In the genomic region with DNA sequence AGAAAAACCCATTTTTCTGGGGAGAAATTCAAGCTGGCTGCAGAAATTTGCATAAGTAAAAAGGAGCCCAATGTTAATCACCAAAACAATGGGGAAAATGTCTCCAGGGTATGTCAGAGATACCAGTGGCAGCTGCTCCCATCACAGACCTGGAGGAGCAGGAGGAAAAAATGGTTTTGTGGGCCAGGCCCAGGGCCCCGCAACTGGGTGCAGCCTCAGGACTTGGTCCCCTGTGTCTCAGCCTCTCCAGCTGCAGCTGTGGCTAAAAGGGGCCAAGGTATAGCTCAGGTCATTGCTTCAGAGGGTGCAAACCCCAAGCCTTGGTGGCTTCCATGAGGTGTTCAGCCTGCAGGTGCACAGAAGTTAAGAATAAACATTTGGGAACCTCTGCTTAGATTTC, we compare ENCODE assay signal across 30 cellular contexts.
DNase-seq lines count a peak whose midpoint lies in the region; ATAC-seq, FAIRE-seq and TF ChIP-seq lines count a peak whose summit lies in the region.
"Had no signal": no experiment of that assay in that cellular context is flagged by ENCODE, and none has a peak within 500 bp of the region (broad histone marks: within the 10 kb centered on the region; RNA-seq: fewer than 3 reads in every experiment).

No MANE protein-coding gene starts in this region.

- no peak for TF ChIP-seq POLR2A in A549 (IDR thresholded peaks at IDR 0.05; ENCODE audit: low read length)

- POLR2A ChIA-PET in A549 (lab: Yijun Ruan, JAX) (no interaction called here), HEK293 (lab: Yijun Ruan, JAX) (no interaction called here)

- no peak for ATAC-seq in A549
- ATAC-seq: CD8-positive, alpha-beta T cell had no signal

- no peak for FAIRE-seq in A549 (lab: Jason Lieb, UNC)
- FAIRE-seq: A204.1, D721Med had no signal

- no peak for TF ChIP-seq RAD21 in A549 (conservative IDR thresholded peaks at IDR 0.05 in 1 of 2, IDR thresholded peaks at IDR 0.05 in 1 of 2)

- H3K9ac ChIP-seq in MM.1S (ENCODE audit: low read length): no peak overlapping the region
- H3K9ac ChIP-seq: BLaER1; BLaER1 treated with 17β-estradiol and CSF1 and Interleukin-3, amounts not matched to agents 10 nM and 100 nM had no signal

- H3K4me1 ChIP-seq in A549: no peaks in the 10 kb centered on the region
- no peaks in the 10 kb centered on the region for H3K4me1 ChIP-seq in HEK293 (ENCODE audit: control insufficient read depth, insufficient read depth, low read length)
- H3K4me1 ChIP-seq in MM.1S (ENCODE audit: low read length): no peaks in the 10 kb centered on the region
- H3K4me1 ChIP-seq: BE2C; BLaER1; BLaER1 treated with 17β-estradiol and CSF1 and Interleukin-3, amounts not matched to agents 10 nM and 100 nM; Caco-2 had no signal

- H3F3A ChIP-seq in MM.1S (ENCODE audit: insufficient read depth, low read length): no peaks in the 10 kb centered on the region

- no peaks in the 10 kb centered on the region for H4K20me1 ChIP-seq in MM.1S (ENCODE audit: insufficient read depth, low read length)
- H4K20me1 ChIP-seq: BLaER1; BLaER1 treated with 17β-estradiol and CSF1 and Interleukin-3, amounts not matched to agents 10 nM and 100 nM had no signal

- DNase-seq in A549 (ENCODE audit: low read depth in 1 of 2, low spot score in 1 of 2): no peak
- no peak for DNase-seq in MM.1S
- DNase-seq in midbrain (lab: John Stamatoyannopoulos, UW): no peak
- DNase-seq: 8988T; ACHN; AML-193; BE2C; C1 segment of cervical spinal cord; Caco-2; Calu3; CD4-positive, alpha-beta memory T cell; CD4-positive, alpha-beta T cell; CD4-positive, CD25-positive, alpha-beta regulatory T cell; CD8-positive, alpha-beta memory T cell; CD8-positive, alpha-beta T cell; COR-L47; DMS 273 treated with DMSO at 0.1 percent for 48 hours; DMS153; DMS53; DMS79; DMS79 treated with DMSO at 0.1 percent for 48 hours; DND-41; EL had no signal

- 0% methylated on average over 1 of the region's 1 CpG for WGBS in A549 (ENCODE audit: missing lambda C conversion rate)

- no peak overlapping the region for H3K4me2 ChIP-seq in A549
- no peak overlapping the region for H3K4me2 ChIP-seq in MM.1S (ENCODE audit: low read depth, low read length)
- H3K4me2 ChIP-seq: BLaER1; BLaER1 treated with 17β-estradiol and CSF1 and Interleukin-3, amounts not matched to agents 10 nM and 100 nM had no signal

- no peak overlapping the region for H3K4me3 ChIP-seq in A549
- H3K4me3 ChIP-seq in HEK293 (ENCODE audit: low read depth, low read length): no peak overlapping the region
- H3K4me3 ChIP-seq in MM.1S (ENCODE audit: low read length): no peak overlapping the region
- H3K4me3 ChIP-seq: BLaER1; BLaER1 treated with 17β-estradiol and CSF1 and Interleukin-3, amounts not matched to agents 10 nM and 100 nM had no signal

- no peak for TF ChIP-seq EP300 in A549 (IDR thresholded peaks at IDR 0.05)

- no peaks in the 10 kb centered on the region for H3K36me3 ChIP-seq in HEK293 (ENCODE audit: control insufficient read depth in 2 of 2, insufficient read depth in 1 of 2, low read length in 2 of 2)
- no peaks in the 10 kb centered on the region for H3K36me3 ChIP-seq in MM.1S (replicated peaks; ENCODE audit: insufficient read depth, low read length)
- H3K36me3 ChIP-seq: BE2C; BLaER1; BLaER1 treated with 17β-estradiol and CSF1 and Interleukin-3, amounts not matched to agents 10 nM and 100 nM had no signal

- no peaks in the 10 kb centered on the region for H3K27me3 ChIP-seq in MM.1S (replicated peaks; ENCODE audit: insufficient read depth, low read length)
- H3K27me3 ChIP-seq: BE2C; BLaER1; BLaER1 treated with 17β-estradiol and CSF1 and Interleukin-3, amounts not matched to agents 10 nM and 100 nM had no signal

- CTCF ChIA-PET in A549 (lab: Yijun Ruan, JAX): no interaction called here
- CTCF ChIA-PET in HEK293 (lab: Yijun Ruan, JAX): no interaction called here

- H3K79me2 ChIP-seq in MM.1S (ENCODE audit: low read length): no peaks in the 10 kb centered on the region

- H3K9me3 ChIP-seq in A549 (no peaks in the 10 kb centered on the region), HEK293 (ENCODE audit: control insufficient read depth, insufficient read depth, low read depth, low read length) (no peaks in the 10 kb centered on the region), MM.1S (replicated peaks; ENCODE audit: insufficient read depth, low read length) (no peaks in the 10 kb centered on the region)
- H3K9me3 ChIP-seq: BE2C, Caco-2 had no signal

- H3K9me2 ChIP-seq in MM.1S (replicated peaks; ENCODE audit: insufficient read depth, low read length): no peaks in the 10 kb centered on the region

- H2AFZ ChIP-seq in MM.1S (ENCODE audit: low read length): no peak overlapping the region

- no peak for TF ChIP-seq CTCF in A549 (IDR thresholded peaks at IDR 0.05)
- no peak for TF ChIP-seq CTCF in HEK293 (tag by site-specific recombination; IDR thresholded peaks at IDR 0.05)
- TF ChIP-seq CTCF in MM.1S (IDR thresholded peaks at IDR 0.05; ENCODE audit: low read length): no peak

- no peak overlapping the region for H3K27ac ChIP-seq in A549
- H3K27ac ChIP-seq in HEK293 (ENCODE audit: extremely low read depth, low read depth, low read length): no peak overlapping the region
- H3K27ac ChIP-seq in MM.1S (ENCODE audit: low read length): no peak overlapping the region
- H3K27ac ChIP-seq: 22Rv1; BLaER1; BLaER1 treated with 17β-estradiol and CSF1 and Interleukin-3, amounts not matched to agents 10 nM and 100 nM; C4-2B had no signal

TF ChIP-seq in A549, 52 proteins besides CTCF, POLR2A, EP300 and RAD21:
- TF ChIP-seq KDM5A (IDR thresholded peaks at IDR 0.05) (no peak), ZFP36 (IDR thresholded peaks at IDR 0.05; ENCODE audit: borderline replicate concordance, partially characterized antibody) (peak; percentile 39), HOXB13 (CRISPR knock-in tag; IDR thresholded peaks at IDR 0.05; ENCODE audit: low read depth) (no peak)

TF ChIP-seq in HEK293, 187 proteins besides CTCF, POLR2A, EP300 and RAD21:
- peak; percentile 73 for TF ChIP-seq ZNF585B (tag by site-specific recombination; IDR thresholded peaks at IDR 0.05)
- no peak for TF ChIP-seq ZNF223 (tag by site-specific recombination; IDR thresholded peaks at IDR 0.05)
- no peak for TF ChIP-seq ZNF776 (tag by site-specific recombination; IDR thresholded peaks at IDR 0.05; ENCODE audit: borderline replicate concordance)
- no peak for TF ChIP-seq ZNF416 (tag by site-specific recombination; IDR thresholded peaks at IDR 0.05)
- no peak for TF ChIP-seq HOXD13 (CRISPR knock-in tag; IDR thresholded peaks at IDR 0.05; ENCODE audit: borderline replicate concordance)
